In the genomic region with DNA sequence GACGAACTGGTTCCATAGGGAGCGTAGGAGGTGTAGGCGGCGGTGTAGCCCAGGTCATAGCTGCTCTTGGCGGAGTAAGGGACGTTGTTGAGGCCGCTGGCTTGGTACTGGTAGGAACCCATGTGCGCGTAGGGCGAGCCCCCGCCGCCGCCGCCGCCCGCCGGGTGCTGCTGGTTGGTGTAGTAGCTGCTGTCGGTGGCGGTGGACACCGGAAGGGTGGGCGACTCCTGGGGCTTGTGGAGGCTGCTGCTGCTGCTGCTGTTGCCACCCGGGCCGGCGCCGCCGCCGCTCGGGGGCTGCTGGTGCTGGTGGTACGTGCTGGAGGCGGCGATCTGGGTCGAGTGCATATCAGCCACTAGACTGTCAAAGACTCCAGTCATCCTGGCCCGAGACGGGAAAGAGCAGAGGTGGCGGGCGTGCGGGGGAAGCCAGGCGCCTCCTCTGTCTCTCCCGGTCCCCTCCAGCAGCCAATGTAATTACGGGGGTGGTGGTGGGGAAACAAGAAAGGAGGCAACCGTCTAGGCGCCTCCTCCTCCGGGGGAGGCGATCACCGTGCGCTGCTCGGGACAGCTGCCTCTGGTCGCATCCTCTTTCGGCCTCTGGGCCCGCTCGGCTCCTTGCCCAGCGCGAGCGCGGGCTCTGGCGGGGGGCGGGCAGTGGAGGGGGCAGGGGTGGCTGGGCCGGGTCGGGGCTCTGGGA, we compare ENCODE assay signal across 1 cellular context.
TF ChIP-seq lines count a peak whose summit lies in the region.

No MANE protein-coding gene starts in this region.

TF ChIP-seq in HCT116, 20 proteins besides CTCF, POLR2A, EP300 and RAD21 (continued from another document):
- TF ChIP-seq CEBPB (IDR thresholded peaks at IDR 0.05; ENCODE audit: low read depth) (no peak), YY1 (IDR thresholded peaks at IDR 0.05; ENCODE audit: extremely low read depth, insufficient replicate concordance, low read depth, low read length) (no peak), POLR2AphosphoS5 (IDR thresholded peaks at IDR 0.05; ENCODE audit: low read depth, low read length) (no peak), SIN3A (IDR thresholded peaks at IDR 0.05; ENCODE audit: low read depth) (no peak), FOSL1 (IDR thresholded peaks at IDR 0.05; ENCODE audit: low read depth) (no peak), ELF1 (IDR thresholded peaks at IDR 0.05; ENCODE audit: borderline replicate concordance, low read depth) (no peak)
- TF ChIP-seq, protein P1, sequence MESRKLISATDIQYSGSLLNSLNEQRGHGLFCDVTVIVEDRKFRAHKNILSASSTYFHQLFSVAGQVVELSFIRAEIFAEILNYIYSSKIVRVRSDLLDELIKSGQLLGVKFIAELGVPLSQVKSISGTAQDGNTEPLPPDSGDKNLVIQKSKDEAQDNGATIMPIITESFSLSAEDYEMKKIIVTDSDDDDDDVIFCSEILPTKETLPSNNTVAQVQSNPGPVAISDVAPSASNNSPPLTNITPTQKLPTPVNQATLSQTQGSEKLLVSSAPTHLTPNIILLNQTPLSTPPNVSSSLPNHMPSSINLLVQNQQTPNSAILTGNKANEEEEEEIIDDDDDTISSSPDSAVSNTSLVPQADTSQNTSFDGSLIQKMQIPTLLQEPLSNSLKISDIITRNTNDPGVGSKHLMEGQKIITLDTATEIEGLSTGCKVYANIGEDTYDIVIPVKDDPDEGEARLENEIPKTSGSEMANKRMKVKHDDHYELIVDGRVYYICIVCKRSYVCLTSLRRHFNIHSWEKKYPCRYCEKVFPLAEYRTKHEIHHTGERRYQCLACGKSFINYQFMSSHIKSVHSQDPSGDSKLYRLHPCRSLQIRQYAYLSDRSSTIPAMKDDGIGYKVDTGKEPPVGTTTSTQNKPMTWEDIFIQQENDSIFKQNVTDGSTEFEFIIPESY (IDR thresholded peaks at IDR 0.05; ENCODE audit: extremely low read depth, insufficient replicate concordance, low read length), result no peak
- TF ChIP-seq, protein P2, sequence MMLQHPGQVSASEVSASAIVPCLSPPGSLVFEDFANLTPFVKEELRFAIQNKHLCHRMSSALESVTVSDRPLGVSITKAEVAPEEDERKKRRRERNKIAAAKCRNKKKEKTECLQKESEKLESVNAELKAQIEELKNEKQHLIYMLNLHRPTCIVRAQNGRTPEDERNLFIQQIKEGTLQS (IDR thresholded peaks at IDR 0.05), result no peak
- TF ChIP-seq, protein P3, sequence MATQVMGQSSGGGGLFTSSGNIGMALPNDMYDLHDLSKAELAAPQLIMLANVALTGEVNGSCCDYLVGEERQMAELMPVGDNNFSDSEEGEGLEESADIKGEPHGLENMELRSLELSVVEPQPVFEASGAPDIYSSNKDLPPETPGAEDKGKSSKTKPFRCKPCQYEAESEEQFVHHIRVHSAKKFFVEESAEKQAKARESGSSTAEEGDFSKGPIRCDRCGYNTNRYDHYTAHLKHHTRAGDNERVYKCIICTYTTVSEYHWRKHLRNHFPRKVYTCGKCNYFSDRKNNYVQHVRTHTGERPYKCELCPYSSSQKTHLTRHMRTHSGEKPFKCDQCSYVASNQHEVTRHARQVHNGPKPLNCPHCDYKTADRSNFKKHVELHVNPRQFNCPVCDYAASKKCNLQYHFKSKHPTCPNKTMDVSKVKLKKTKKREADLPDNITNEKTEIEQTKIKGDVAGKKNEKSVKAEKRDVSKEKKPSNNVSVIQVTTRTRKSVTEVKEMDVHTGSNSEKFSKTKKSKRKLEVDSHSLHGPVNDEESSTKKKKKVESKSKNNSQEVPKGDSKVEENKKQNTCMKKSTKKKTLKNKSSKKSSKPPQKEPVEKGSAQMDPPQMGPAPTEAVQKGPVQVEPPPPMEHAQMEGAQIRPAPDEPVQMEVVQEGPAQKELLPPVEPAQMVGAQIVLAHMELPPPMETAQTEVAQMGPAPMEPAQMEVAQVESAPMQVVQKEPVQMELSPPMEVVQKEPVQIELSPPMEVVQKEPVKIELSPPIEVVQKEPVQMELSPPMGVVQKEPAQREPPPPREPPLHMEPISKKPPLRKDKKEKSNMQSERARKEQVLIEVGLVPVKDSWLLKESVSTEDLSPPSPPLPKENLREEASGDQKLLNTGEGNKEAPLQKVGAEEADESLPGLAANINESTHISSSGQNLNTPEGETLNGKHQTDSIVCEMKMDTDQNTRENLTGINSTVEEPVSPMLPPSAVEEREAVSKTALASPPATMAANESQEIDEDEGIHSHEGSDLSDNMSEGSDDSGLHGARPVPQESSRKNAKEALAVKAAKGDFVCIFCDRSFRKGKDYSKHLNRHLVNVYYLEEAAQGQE (IDR thresholded peaks at IDR 0.05; ENCODE audit: low read depth), result no peak
TF ChIP-seq in HCT116: peak in this region for 0.
